In the genomic region with DNA sequence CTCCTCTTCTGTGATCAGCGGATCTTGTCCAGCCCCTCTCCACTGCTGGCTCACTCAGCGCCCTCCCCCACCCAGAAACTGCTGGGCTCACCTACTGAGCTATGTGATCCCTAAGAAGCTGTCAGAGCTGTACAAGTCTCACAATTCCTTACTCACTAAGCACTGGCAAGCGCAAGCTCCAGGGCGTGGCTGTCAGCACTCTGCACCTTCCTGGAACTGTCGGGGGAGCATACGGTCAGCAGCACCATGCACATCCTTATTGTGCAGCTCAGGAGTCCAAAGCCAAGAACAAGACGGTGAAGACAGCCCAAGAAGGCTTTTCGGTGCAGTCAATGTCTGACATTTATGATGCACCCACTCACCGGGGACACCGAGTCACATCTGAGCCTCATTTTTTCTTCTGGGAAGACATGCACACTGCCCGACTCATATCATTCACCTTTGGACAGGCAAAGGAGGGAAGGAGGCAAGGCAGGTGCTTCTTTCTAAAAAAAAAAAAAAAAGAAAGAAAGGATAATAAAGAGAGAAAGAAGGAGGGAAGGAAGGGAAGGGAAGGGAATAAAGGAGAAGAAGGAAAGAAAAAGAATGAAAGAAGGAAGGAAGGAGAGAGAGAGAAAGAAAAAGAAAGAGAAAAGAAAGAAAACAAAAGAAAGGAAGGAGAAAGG, we compare ENCODE assay signal across 11 cellular contexts. TPM values are rescaled to one million over a fixed set of nuclear protein-coding genes. Genes with fewer than 3 reads are reported as not detected.
DNase-seq lines count a peak whose midpoint lies in the region; ATAC-seq and TF ChIP-seq lines count a peak whose summit lies in the region.
"Had no signal": no experiment of that assay in that cellular context is flagged by ENCODE, and none has a peak within 500 bp of the region (broad histone marks: within the 10 kb centered on the region; RNA-seq: fewer than 3 reads in every experiment).

No MANE protein-coding gene starts in this region.

- H3K4me1 ChIP-seq in colonic mucosa = peaks cover 7% of the 10 kb centered on the region
- peaks cover 0 to 2% of the 10 kb centered on the region in 2 donors for H3K4me1 ChIP-seq in lung (ENCODE audit: control insufficient read depth in 2 of 2, insufficient read depth in 2 of 2, low read length in 2 of 2)
- peaks cover 33% of the 10 kb centered on the region for H3K4me1 ChIP-seq in suprapubic skin

- 74 to 77% methylated on average over 11 of the region's 11 CpGs for WGBS in lung, 2 donors
- 55% methylated on average over 11 of the region's 11 CpGs for WGBS in suprapubic skin

- H3K9me3 ChIP-seq in colonic mucosa (no peaks in the 10 kb centered on the region), lung (ENCODE audit: control insufficient read depth in 2 of 2, insufficient read depth in 1 of 2, low read length in 1 of 2) (no peaks in the 10 kb centered on the region), suprapubic skin (no peaks in the 10 kb centered on the region)
- H3K9me3 ChIP-seq: SK-N-SH had no signal

- H3K27me3 ChIP-seq in colonic mucosa (no peaks in the 10 kb centered on the region), lung (ENCODE audit: control insufficient read depth, insufficient read depth) (no peaks in the 10 kb centered on the region), suprapubic skin (no peaks in the 10 kb centered on the region)
- H3K27me3 ChIP-seq: cardiac muscle cell had no signal

- TF ChIP-seq CTCF in colonic mucosa (IDR thresholded peaks at IDR 0.05) (no peak), lung (IDR thresholded peaks at IDR 0.05; ENCODE audit: control extremely low read depth, extremely low read depth) (no peak), suprapubic skin (IDR thresholded peaks at IDR 0.05) (no peak)

- H3K9ac ChIP-seq in colonic mucosa (ENCODE audit: low read depth in 2 of 2, low read length in 2 of 2) = peak overlapping the region; percentile 26 to 57
- H3K9ac ChIP-seq: SK-N-SH had no signal

- ATAC-seq in lung (ENCODE audit: insufficient read depth, low FRiP score) (peak; percentile 56), HG02623 (IDR thresholded peaks at IDR 0.05; ENCODE audit: unreplicated experiment) (no peak)

- DNase-seq in LoVo (ENCODE audit: low spot score) = peak; percentile 75
- peak; percentile 89 for DNase-seq in colonic mucosa
- DNase-seq in lung (ENCODE audit: low spot score) = no peak
- no peak for DNase-seq in suprapubic skin (ENCODE audit: low spot score in 2 of 2)
- DNase-seq in DMS153 treated with DMSO at 0.1 percent for 48 hours (lab: John Stamatoyannopoulos, UW; ENCODE audit: unreplicated experiment) = no peak
- no peak for DNase-seq in stimulated activated CD4-positive, alpha-beta T cell treated with anti-CD3 and anti-CD28 coated beads, Interleukin-12 subunit alpha, Interleukin-12 subunit beta, amount 100 ng/mL, for 4 hours
- no peak for DNase-seq in activated CD4-positive, alpha-beta T cell treated with anti-CD3 and anti-CD28 coated beads for 1 hour
- DNase-seq: SK-N-SH, WERI-Rb-1 had no signal

- intact Hi-C loops in colonic mucosa (cut with DNase I) = no loop called here

- TF ChIP-seq EP300 in suprapubic skin (IDR thresholded peaks at IDR 0.05) = no peak

- no peak overlapping the region for H3K4me3 ChIP-seq in colonic mucosa
- H3K4me3 ChIP-seq in lung = no peak overlapping the region
- no peak overlapping the region for H3K4me3 ChIP-seq in suprapubic skin
- H3K4me3 ChIP-seq: cardiac muscle cell had no signal

- peak overlapping the region; percentile 91 for H3K27ac ChIP-seq in colonic mucosa
- no peak overlapping the region for H3K27ac ChIP-seq in lung (ENCODE audit: low read depth in 1 of 2, low read length in 1 of 2)
- H3K27ac ChIP-seq in suprapubic skin = peak overlapping the region; percentile 4
- H3K27ac ChIP-seq: cardiac muscle cell, WERI-Rb-1 had no signal

- no peak for TF ChIP-seq POLR2A in suprapubic skin (IDR thresholded peaks at IDR 0.05)

- H3K36me3 ChIP-seq in colonic mucosa (no peaks in the 10 kb centered on the region), lung (ENCODE audit: control insufficient read depth in 2 of 2, insufficient read depth in 2 of 2, low read length in 2 of 2) (no peaks in the 10 kb centered on the region), suprapubic skin (no peaks in the 10 kb centered on the region)
- H3K36me3 ChIP-seq: cardiac muscle cell, WERI-Rb-1 had no signal

RNA-seq across cellular contexts. Expression of a gene that starts 56.3 kb away (rescaled TPM):
- total RNA-seq in colonic mucosa (10 to 100 TPM; 36.1 to 36.2 TPM), lung (10 to 100 TPM in 1 of 2 donors, 1 to 10 TPM in 1; 5.2 to 26.2 TPM), suprapubic skin (10 to 100 TPM; 11.6 to 18.6 (median 16.5) TPM)
- 10 to 100 TPM; 12.5 to 16.9 TPM for polyA plus RNA-seq in lung

Comparison
In these comparisons a context has a peak if more than half of its experiments do, and no peak if none do; other contexts are left out.
1. DNase-seq: peak in LoVo (single experiment) and colonic mucosa (single experiment); none in lung (single experiment), suprapubic skin (0 of 2), DMS153 treated with DMSO at 0.1 percent for 48 hours (single experiment), stimulated activated CD4-positive, alpha-beta T cell treated with anti-CD3 and anti-CD28 coated beads, Interleukin-12 subunit alpha, Interleukin-12 subunit beta, amount 100 ng/mL, for 4 hours (single experiment) and activated CD4-positive, alpha-beta T cell treated with anti-CD3 and anti-CD28 coated beads for 1 hour (single experiment).
2. H3K27ac ChIP-seq: peak in colonic mucosa (single experiment) and suprapubic skin (single experiment); none in lung (0 of 2).